ENCODE assay signal across 8 cellular contexts in the genomic region with DNA sequence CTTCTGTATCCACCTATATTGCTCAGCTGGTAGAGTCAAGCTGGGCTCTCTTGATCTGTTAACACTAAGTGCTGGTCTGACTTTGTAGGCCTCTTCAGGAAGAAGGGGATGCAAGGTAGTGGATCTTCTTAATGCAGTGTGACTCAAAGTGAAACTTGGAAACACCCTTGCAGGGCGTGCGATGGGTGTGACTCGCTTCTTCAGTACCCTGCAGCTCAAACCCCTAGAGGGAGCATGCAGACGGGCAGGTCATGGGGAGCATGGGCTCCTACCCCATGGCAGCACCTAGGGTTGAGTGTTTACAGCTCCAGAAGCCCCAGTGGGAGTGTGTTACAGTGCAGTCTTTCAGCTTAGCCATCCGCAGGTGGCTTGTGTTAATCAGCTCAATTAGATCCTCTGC. TPM values are rescaled to one million over a fixed set of nuclear protein-coding genes. Genes with fewer than 3 reads are reported as not detected.
A peak's percentile ranks its signal among the peaks of the same experiment; 100 is the strongest.
DNase-seq lines count a peak whose midpoint lies in the region; ATAC-seq, FAIRE-seq and TF ChIP-seq lines count a peak whose summit lies in the region.

No MANE protein-coding gene starts in this region.

- no peaks in the 10 kb centered on the region for H3K9me1 ChIP-seq in keratinocyte (ENCODE audit: control insufficient read depth, extremely low read depth, insufficient read depth, low read length)

- no peaks in the 10 kb centered on the region for H3K36me3 ChIP-seq in keratinocyte (ENCODE audit: control insufficient read depth in 2 of 2, extremely low read depth in 1 of 2, insufficient read depth in 2 of 2, low read length in 2 of 2)
- no peaks in the 10 kb centered on the region for H3K36me3 ChIP-seq in prostate gland
- H3K36me3 ChIP-seq in suprapubic skin = no peaks in the 10 kb centered on the region

- H3K27me3 ChIP-seq in keratinocyte (ENCODE audit: control insufficient read depth, extremely low read depth, insufficient read depth, low read length) (no peaks in the 10 kb centered on the region), prostate gland (replicated peaks; ENCODE audit: insufficient read depth) (no peaks in the 10 kb centered on the region), suprapubic skin (no peaks in the 10 kb centered on the region)

- ATAC-seq in HG03139 (IDR thresholded peaks at IDR 0.05; ENCODE audit: unreplicated experiment) = peak; percentile 85

- no peaks in the 10 kb centered on the region for H3K79me2 ChIP-seq in keratinocyte (ENCODE audit: control insufficient read depth, insufficient read depth, low read length)

- TF ChIP-seq POLR2A in prostate gland (IDR thresholded peaks at IDR 0.05) = no peak
- no peak for TF ChIP-seq POLR2A in suprapubic skin (IDR thresholded peaks at IDR 0.05)

- no peak for TF ChIP-seq EP300 in suprapubic skin (IDR thresholded peaks at IDR 0.05)

- DNase-seq in GM19240 (ENCODE audit: insufficient read length, low spot score) (peak; percentile 42), keratinocyte (ENCODE audit: low read depth, low spot score) (no peak), prostate gland (ENCODE audit: low spot score) (no peak), SW480 (ENCODE audit: low spot score) (no peak), kidney tubule cell (ENCODE audit: low spot score) (no peak), suprapubic skin (ENCODE audit: low spot score in 2 of 2) (no peak)
- peak; percentile 22 to 63 for DNase-seq in activated CD4-positive, alpha-beta T cell treated with anti-CD3 and anti-CD28 coated beads, Interleukin-2, amount 50 U/mL, for 24 hours (ENCODE audit: low read depth in 1 of 2, low spot score in 1 of 2)

- peak; percentile 20 for FAIRE-seq in keratinocyte (lab: Jason Lieb, UNC)

- no peak overlapping the region for H3K4me2 ChIP-seq in keratinocyte (ENCODE audit: control insufficient read depth, extremely low read depth, insufficient read depth, low read depth, low read length)

- dilution Hi-C loops in keratinocyte (cut with MboI; ENCODE audit: extremely low pct_ligation_motif_present, low sequenced_read_pairs) = no loop called here

- H3K27ac ChIP-seq in keratinocyte (ENCODE audit: control insufficient read depth, insufficient read depth, low read length) = no peak overlapping the region
- no peak overlapping the region for H3K27ac ChIP-seq in prostate gland
- H3K27ac ChIP-seq in suprapubic skin = no peak overlapping the region

- 85% methylated on average over 5 of the region's 5 CpGs for WGBS in prostate gland
- WGBS in suprapubic skin = 56% methylated on average over 3 of the region's 5 CpGs

- no peaks in the 10 kb centered on the region for H4K20me1 ChIP-seq in keratinocyte (ENCODE audit: control insufficient read depth, extremely low read depth, insufficient read depth, low read length)

- H2AFZ ChIP-seq in keratinocyte (ENCODE audit: control insufficient read depth, low read length) = no peak overlapping the region

- intact Hi-C loops in prostate gland (cut with DNase I) = no loop called here

- H3K9ac ChIP-seq in keratinocyte (ENCODE audit: control insufficient read depth, extremely low read depth, insufficient read depth, low read length) = no peak overlapping the region

- H3K9me3 ChIP-seq in keratinocyte (ENCODE audit: control insufficient read depth, low read depth, low read length) = no peaks in the 10 kb centered on the region
- no peaks in the 10 kb centered on the region for H3K9me3 ChIP-seq in prostate gland
- no peaks in the 10 kb centered on the region for H3K9me3 ChIP-seq in suprapubic skin

- TF ChIP-seq CTCF in keratinocyte (optimal IDR thresholded peaks at IDR 0.05 in 1 of 3, IDR thresholded peaks at IDR 0.05 in 1 of 3, conservative IDR thresholded peaks at IDR 0.05 in 1 of 3; ENCODE audit: extremely low read depth in 1 of 3, insufficient read depth in 2 of 3, low read length in 3 of 3) (peak; percentile 23 to 31 (median 25)), prostate gland (IDR thresholded peaks at IDR 0.05) (no peak), suprapubic skin (IDR thresholded peaks at IDR 0.05) (no peak)

- H3K4me3 ChIP-seq in keratinocyte (ENCODE audit: control insufficient read depth in 2 of 3, extremely low read depth in 1 of 3, insufficient read depth in 2 of 3, low read depth in 1 of 3, low read length in 3 of 3) (no peak overlapping the region), prostate gland (no peak overlapping the region), suprapubic skin (no peak overlapping the region)

- H3K4me1 ChIP-seq in keratinocyte (ENCODE audit: control insufficient read depth, extremely low read depth, insufficient read depth, low read length) = no peaks in the 10 kb centered on the region
- no peaks in the 10 kb centered on the region for H3K4me1 ChIP-seq in prostate gland (replicated peaks)
- H3K4me1 ChIP-seq in suprapubic skin = no peaks in the 10 kb centered on the region

RNA-seq across cellular contexts. Expression of gene SAMD3, which starts 0.8 kb away (rescaled TPM):
- 2.9 to 7.0 TPM (median 5.4 TPM) in 3 replicates for polyA plus RNA-seq in keratinocyte
- polyA plus RNA-seq in keratinocyte (2011; ENCODE audit: low read depth) = not detected
- 4.8 and 5.3 TPM in 2 replicates for polyA plus RNA-seq in keratinocyte (2011; cell fraction: cytosol; rRNA removed)
- 9.8 and 12.7 TPM in 2 replicates for polyA plus RNA-seq in keratinocyte (2011; cell fraction: nucleus; rRNA removed)
- 4.9 TPM in 1 of 2 replicates, not detected in the other for polyA plus RNA-seq in keratinocyte (2012; ENCODE audit: low replicate concordance)
- polyA minus RNA-seq in keratinocyte = 1.3 to 16.5 TPM (median 9.1 TPM) in 3 replicates
- polyA minus RNA-seq in keratinocyte (2011; cell fraction: cytosol; rRNA and poly(A)+ RNA removed) = 7.5 TPM
- 5.9 and 14.2 TPM in 2 replicates for polyA minus RNA-seq in keratinocyte (2011; cell fraction: nucleus; rRNA and poly(A)+ RNA removed)
- total RNA-seq in prostate gland (1 to 10 TPM in 1 of 2 donors, not detected in 1; 3.6 TPM), suprapubic skin (1 to 10 TPM in 1 of 4 donors, not detected in 3; 3.5 TPM)

Comparison
In these comparisons a context has a peak if more than half of its experiments do, and no peak if none do; other contexts are left out.
1. DNase-seq: peak in GM19240 (single experiment) and activated CD4-positive, alpha-beta T cell treated with anti-CD3 and anti-CD28 coated beads, Interleukin-2, amount 50 U/mL, for 24 hours (2 of 2); none in keratinocyte (single experiment), prostate gland (single experiment), SW480 (single experiment), kidney tubule cell (single experiment) and suprapubic skin (0 of 2).
2. CTCF ChIP-seq: peak in keratinocyte (3 of 3); none in prostate gland (0 of 4) and suprapubic skin (0 of 2).